ENCODE assay signal across 2 cellular contexts in the genomic region with DNA sequence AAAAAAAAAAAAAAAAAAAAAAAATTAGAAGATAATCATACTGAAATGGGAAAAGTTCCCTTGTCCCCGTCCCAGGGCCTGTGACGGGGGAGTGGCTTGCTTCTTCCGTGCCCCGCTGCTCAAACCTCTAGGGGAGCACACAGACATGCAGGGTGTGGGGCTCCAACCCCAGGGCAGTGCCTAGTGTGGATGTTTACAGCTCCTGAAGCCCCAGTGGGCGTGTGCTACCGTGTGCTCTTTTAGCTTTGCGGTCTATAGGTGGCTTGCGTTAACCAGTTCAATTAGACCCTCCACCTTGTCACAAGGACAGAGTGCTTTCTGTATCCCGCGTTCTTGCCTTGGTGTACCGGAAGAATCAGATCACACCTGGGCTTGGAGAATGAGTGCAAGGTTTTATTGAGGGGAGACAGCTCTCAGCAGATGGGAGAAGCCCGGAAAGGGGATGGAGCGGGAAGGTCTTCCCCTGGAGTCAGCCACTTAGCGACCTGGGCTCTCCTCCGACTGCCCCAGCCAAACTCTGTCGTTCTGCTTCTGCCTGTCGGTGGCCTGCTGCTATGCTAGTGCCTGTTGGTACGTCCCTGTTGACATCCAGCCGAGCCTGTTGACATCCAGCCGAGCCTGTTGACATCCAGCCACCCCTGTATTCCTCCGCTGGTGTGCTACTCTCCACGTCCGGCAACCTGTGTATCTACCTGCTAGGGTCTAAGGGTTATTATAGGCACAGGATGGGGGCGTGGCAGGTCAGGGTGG.
TF ChIP-seq lines count a peak whose summit lies in the region.

No MANE protein-coding gene starts in this region.

TF ChIP-seq in H1, 55 proteins besides CTCF, POLR2A, EP300 and RAD21:
- TF ChIP-seq POU5F1 (IDR thresholded peaks at IDR 0.05; ENCODE audit: low read depth, low read length) (no peak), YY1 (IDR thresholded peaks at IDR 0.05; ENCODE audit: low read depth, low read length) (no peak), EGR1 (IDR thresholded peaks at IDR 0.05; ENCODE audit: borderline replicate concordance, low read depth, low read length) (no peak), POLR2AphosphoS5 (IDR thresholded peaks at IDR 0.05; ENCODE audit: low read depth, low read length) (no peak), SP1 (IDR thresholded peaks at IDR 0.05; ENCODE audit: low read depth, low read length) (no peak), SP2 (IDR thresholded peaks at IDR 0.05; ENCODE audit: low read length) (no peak), SUZ12 (IDR thresholded peaks at IDR 0.05; ENCODE audit: low read length) (no peak), SAP30 (IDR thresholded peaks at IDR 0.05; ENCODE audit: insufficient read depth, insufficient replicate concordance, low read length) (no peak), EZH2 (IDR thresholded peaks at IDR 0.05; ENCODE audit: low read depth, low read length, severe bottlenecking) (no peak), RBBP5 (IDR thresholded peaks at IDR 0.05; ENCODE audit: borderline replicate concordance, low read depth, low read length) (no peak), FOSL1 (IDR thresholded peaks at IDR 0.05; ENCODE audit: insufficient read depth, low read depth, low read length) (no peak), ASH2L (IDR thresholded peaks at IDR 0.05; ENCODE audit: low read length) (no peak), CTBP2 (IDR thresholded peaks at IDR 0.05; ENCODE audit: borderline replicate concordance, insufficient read depth, insufficient read length, low read length) (no peak)
- TF ChIP-seq, protein P1, sequence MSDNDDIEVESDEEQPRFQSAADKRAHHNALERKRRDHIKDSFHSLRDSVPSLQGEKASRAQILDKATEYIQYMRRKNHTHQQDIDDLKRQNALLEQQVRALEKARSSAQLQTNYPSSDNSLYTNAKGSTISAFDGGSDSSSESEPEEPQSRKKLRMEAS (IDR thresholded peaks at IDR 0.05), result no peak
- TF ChIP-seq, protein P2, sequence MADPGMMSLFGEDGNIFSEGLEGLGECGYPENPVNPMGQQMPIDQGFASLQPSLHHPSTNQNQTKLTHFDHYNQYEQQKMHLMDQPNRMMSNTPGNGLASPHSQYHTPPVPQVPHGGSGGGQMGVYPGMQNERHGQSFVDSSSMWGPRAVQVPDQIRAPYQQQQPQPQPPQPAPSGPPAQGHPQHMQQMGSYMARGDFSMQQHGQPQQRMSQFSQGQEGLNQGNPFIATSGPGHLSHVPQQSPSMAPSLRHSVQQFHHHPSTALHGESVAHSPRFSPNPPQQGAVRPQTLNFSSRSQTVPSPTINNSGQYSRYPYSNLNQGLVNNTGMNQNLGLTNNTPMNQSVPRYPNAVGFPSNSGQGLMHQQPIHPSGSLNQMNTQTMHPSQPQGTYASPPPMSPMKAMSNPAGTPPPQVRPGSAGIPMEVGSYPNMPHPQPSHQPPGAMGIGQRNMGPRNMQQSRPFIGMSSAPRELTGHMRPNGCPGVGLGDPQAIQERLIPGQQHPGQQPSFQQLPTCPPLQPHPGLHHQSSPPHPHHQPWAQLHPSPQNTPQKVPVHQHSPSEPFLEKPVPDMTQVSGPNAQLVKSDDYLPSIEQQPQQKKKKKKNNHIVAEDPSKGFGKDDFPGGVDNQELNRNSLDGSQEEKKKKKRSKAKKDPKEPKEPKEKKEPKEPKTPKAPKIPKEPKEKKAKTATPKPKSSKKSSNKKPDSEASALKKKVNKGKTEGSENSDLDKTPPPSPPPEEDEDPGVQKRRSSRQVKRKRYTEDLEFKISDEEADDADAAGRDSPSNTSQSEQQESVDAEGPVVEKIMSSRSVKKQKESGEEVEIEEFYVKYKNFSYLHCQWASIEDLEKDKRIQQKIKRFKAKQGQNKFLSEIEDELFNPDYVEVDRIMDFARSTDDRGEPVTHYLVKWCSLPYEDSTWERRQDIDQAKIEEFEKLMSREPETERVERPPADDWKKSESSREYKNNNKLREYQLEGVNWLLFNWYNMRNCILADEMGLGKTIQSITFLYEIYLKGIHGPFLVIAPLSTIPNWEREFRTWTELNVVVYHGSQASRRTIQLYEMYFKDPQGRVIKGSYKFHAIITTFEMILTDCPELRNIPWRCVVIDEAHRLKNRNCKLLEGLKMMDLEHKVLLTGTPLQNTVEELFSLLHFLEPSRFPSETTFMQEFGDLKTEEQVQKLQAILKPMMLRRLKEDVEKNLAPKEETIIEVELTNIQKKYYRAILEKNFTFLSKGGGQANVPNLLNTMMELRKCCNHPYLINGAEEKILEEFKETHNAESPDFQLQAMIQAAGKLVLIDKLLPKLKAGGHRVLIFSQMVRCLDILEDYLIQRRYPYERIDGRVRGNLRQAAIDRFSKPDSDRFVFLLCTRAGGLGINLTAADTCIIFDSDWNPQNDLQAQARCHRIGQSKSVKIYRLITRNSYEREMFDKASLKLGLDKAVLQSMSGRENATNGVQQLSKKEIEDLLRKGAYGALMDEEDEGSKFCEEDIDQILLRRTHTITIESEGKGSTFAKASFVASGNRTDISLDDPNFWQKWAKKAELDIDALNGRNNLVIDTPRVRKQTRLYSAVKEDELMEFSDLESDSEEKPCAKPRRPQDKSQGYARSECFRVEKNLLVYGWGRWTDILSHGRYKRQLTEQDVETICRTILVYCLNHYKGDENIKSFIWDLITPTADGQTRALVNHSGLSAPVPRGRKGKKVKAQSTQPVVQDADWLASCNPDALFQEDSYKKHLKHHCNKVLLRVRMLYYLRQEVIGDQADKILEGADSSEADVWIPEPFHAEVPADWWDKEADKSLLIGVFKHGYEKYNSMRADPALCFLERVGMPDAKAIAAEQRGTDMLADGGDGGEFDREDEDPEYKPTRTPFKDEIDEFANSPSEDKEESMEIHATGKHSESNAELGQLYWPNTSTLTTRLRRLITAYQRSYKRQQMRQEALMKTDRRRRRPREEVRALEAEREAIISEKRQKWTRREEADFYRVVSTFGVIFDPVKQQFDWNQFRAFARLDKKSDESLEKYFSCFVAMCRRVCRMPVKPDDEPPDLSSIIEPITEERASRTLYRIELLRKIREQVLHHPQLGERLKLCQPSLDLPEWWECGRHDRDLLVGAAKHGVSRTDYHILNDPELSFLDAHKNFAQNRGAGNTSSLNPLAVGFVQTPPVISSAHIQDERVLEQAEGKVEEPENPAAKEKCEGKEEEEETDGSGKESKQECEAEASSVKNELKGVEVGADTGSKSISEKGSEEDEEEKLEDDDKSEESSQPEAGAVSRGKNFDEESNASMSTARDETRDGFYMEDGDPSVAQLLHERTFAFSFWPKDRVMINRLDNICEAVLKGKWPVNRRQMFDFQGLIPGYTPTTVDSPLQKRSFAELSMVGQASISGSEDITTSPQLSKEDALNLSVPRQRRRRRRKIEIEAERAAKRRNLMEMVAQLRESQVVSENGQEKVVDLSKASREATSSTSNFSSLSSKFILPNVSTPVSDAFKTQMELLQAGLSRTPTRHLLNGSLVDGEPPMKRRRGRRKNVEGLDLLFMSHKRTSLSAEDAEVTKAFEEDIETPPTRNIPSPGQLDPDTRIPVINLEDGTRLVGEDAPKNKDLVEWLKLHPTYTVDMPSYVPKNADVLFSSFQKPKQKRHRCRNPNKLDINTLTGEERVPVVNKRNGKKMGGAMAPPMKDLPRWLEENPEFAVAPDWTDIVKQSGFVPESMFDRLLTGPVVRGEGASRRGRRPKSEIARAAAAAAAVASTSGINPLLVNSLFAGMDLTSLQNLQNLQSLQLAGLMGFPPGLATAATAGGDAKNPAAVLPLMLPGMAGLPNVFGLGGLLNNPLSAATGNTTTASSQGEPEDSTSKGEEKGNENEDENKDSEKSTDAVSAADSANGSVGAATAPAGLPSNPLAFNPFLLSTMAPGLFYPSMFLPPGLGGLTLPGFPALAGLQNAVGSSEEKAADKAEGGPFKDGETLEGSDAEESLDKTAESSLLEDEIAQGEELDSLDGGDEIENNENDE (IDR thresholded peaks at IDR 0.05; ENCODE audit: insufficient replicate concordance, low read length), result no peak

TF ChIP-seq in HepG2, 621 proteins besides CTCF, POLR2A, EP300 and RAD21 (continues in another document):
- no peak for TF ChIP-seq ZNF570 (CRISPR knock-in tag; IDR thresholded peaks at IDR 0.05; ENCODE audit: borderline replicate concordance)
- TF ChIP-seq, protein P3, sequence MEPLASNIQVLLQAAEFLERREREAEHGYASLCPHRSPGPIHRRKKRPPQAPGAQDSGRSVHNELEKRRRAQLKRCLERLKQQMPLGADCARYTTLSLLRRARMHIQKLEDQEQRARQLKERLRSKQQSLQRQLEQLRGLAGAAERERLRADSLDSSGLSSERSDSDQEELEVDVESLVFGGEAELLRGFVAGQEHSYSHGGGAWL (CRISPR knock-in tag; IDR thresholded peaks at IDR 0.05), result no peak
- no peak for TF ChIP-seq SOX5 (CRISPR knock-in tag; IDR thresholded peaks at IDR 0.05; ENCODE audit: borderline replicate concordance)
- no peak for TF ChIP-seq FOXA3 (CRISPR knock-in tag; IDR thresholded peaks at IDR 0.05)
- no peak for TF ChIP-seq MTF1 (CRISPR knock-in tag; IDR thresholded peaks at IDR 0.05)
- TF ChIP-seq ZNF136 (CRISPR knock-in tag; IDR thresholded peaks at IDR 0.05; ENCODE audit: low read depth), result no peak
- TF ChIP-seq ZNF782 (CRISPR knock-in tag; IDR thresholded peaks at IDR 0.05; ENCODE audit: borderline replicate concordance), result no peak
- TF ChIP-seq, protein P4, sequence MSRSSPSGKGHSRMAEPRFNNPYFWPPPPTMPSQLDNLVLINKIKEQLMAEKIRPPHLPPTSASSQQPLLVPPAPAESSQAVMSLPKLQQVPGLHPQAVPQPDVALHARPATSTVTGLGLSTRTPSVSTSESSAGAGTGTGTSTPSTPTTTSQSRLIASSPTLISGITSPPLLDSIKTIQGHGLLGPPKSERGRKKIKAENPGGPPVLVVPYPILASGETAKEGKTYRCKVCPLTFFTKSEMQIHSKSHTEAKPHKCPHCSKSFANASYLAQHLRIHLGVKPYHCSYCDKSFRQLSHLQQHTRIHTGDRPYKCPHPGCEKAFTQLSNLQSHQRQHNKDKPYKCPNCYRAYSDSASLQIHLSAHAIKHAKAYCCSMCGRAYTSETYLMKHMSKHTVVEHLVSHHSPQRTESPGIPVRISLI (CRISPR knock-in tag; IDR thresholded peaks at IDR 0.05; ENCODE audit: borderline replicate concordance), result no peak
- TF ChIP-seq PLRG1 (conservative IDR thresholded peaks at IDR 0.05), result no peak
- no peak for TF ChIP-seq TBP (CRISPR knock-in tag; IDR thresholded peaks at IDR 0.05)
- TF ChIP-seq, protein P5, sequence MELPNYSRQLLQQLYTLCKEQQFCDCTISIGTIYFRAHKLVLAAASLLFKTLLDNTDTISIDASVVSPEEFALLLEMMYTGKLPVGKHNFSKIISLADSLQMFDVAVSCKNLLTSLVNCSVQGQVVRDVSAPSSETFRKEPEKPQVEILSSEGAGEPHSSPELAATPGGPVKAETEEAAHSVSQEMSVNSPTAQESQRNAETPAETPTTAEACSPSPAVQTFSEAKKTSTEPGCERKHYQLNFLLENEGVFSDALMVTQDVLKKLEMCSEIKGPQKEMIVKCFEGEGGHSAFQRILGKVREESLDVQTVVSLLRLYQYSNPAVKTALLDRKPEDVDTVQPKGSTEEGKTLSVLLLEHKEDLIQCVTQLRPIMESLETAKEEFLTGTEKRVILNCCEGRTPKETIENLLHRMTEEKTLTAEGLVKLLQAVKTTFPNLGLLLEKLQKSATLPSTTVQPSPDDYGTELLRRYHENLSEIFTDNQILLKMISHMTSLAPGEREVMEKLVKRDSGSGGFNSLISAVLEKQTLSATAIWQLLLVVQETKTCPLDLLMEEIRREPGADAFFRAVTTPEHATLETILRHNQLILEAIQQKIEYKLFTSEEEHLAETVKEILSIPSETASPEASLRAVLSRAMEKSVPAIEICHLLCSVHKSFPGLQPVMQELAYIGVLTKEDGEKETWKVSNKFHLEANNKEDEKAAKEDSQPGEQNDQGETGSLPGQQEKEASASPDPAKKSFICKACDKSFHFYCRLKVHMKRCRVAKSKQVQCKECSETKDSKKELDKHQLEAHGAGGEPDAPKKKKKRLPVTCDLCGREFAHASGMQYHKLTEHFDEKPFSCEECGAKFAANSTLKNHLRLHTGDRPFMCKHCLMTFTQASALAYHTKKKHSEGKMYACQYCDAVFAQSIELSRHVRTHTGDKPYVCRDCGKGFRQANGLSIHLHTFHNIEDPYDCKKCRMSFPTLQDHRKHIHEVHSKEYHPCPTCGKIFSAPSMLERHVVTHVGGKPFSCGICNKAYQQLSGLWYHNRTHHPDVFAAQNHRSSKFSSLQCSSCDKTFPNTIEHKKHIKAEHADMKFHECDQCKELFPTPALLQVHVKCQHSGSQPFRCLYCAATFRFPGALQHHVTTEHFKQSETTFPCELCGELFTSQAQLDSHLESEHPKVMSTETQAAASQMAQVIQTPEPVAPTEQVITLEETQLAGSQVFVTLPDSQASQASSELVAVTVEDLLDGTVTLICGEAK (IDR thresholded peaks at IDR 0.05), result no peak
- TF ChIP-seq, protein P5 (CRISPR knock-in tag; IDR thresholded peaks at IDR 0.05), result no peak
- TF ChIP-seq RFXANK (CRISPR knock-in tag; IDR thresholded peaks at IDR 0.05), result no peak
- TF ChIP-seq, protein P6, sequence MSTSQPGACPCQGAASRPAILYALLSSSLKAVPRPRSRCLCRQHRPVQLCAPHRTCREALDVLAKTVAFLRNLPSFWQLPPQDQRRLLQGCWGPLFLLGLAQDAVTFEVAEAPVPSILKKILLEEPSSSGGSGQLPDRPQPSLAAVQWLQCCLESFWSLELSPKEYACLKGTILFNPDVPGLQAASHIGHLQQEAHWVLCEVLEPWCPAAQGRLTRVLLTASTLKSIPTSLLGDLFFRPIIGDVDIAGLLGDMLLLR (CRISPR knock-in tag; IDR thresholded peaks at IDR 0.05), result no peak
- TF ChIP-seq FOXK2 (IDR thresholded peaks at IDR 0.05), result no peak
